2 cellular contexts compared by ENCODE assay signal in the genomic region with DNA sequence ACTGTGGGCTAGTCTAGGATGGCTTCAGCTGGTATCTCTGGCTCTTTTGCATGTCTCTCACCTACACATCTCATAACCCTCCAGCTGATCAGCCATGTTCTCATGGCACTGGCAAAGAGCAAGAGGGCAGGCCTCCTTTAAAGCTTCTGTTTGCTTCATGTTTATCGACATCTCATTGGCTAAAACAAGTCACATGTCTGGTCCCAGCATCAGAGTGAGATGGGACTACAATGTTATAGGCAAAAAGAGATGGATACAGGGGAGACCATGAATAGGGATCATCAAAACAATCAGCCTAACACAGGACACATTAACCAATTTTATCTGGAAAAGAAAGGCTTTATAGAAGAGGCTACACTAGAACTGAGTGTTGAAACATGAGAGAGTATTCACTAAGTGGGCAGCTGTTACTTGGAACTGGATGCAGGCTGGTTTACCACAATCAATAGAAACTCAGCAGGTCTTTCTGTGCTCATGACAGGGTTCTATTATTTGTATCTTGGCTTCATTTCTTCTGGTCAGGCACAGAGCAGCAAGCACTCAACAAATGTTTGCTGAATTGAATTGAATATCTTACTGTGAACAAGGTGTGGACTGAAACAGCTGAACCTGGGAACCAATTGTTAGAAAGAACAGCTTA.
TF ChIP-seq lines count a peak whose summit lies in the region.

No MANE protein-coding gene starts in this region.

TF ChIP-seq in H1, 55 proteins besides CTCF, POLR2A, EP300 and RAD21:
- no peak for TF ChIP-seq SIX5 (IDR thresholded peaks at IDR 0.05; ENCODE audit: low read depth, low read length)
- TF ChIP-seq, protein P1, sequence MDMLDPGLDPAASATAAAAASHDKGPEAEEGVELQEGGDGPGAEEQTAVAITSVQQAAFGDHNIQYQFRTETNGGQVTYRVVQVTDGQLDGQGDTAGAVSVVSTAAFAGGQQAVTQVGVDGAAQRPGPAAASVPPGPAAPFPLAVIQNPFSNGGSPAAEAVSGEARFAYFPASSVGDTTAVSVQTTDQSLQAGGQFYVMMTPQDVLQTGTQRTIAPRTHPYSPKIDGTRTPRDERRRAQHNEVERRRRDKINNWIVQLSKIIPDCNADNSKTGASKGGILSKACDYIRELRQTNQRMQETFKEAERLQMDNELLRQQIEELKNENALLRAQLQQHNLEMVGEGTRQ (IDR thresholded peaks at IDR 0.05; ENCODE audit: low read length), result peak; percentile 57; the same call in 1 of the 2 replicates

TF ChIP-seq in HEK293T, 16 proteins besides CTCF, POLR2A, EP300 and RAD21:
- TF ChIP-seq, protein P2, sequence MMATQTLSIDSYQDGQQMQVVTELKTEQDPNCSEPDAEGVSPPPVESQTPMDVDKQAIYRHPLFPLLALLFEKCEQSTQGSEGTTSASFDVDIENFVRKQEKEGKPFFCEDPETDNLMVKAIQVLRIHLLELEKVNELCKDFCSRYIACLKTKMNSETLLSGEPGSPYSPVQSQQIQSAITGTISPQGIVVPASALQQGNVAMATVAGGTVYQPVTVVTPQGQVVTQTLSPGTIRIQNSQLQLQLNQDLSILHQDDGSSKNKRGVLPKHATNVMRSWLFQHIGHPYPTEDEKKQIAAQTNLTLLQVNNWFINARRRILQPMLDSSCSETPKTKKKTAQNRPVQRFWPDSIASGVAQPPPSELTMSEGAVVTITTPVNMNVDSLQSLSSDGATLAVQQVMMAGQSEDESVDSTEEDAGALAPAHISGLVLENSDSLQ (IDR thresholded peaks at IDR 0.05), result no peak
- TF ChIP-seq SP1 (IDR thresholded peaks at IDR 0.05) (no peak), FOXA1 (IDR thresholded peaks at IDR 0.05) (no peak)
